1 cellular context compared by ENCODE assay signal in the genomic region with DNA sequence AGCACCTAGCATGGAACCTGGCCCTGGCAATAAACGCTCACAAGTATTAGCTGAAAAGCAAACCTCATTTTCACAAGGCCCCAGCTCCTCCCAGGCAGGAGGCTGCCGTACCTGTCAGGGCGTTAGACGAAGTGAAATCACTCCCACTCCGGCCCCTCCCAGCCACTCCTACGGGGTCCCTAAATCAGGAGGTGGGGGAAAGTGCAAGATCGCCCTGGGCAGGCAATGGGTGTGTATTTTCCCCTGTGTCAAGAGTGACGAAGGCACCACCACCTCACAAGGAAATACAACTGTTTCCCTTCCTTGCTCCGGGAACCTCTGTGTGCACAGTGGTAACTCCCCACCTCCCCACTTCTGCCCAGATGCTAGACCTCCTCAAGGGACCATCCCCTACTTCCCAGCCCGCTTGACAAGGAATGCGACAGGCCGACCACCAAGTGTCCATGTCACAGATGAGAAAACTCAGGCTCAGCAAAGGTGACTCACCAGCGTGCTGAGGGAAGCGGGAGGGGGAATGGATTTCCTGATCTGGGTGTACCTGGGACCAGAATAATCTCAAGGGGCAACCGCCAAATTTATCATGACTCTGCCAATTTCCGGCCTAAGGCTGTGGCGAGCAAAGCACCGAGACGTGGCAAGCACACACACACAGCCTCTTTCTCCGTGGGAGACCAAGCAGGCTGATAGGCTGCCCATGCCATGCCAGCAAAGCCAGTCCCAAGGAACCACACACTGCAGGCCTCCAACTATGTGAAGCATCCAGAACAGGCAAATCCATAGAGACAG.
TF ChIP-seq lines count a peak whose summit lies in the region.

No MANE protein-coding gene starts in this region.

TF ChIP-seq in HepG2, 621 proteins besides CTCF, POLR2A, EP300 and RAD21:
- TF ChIP-seq PLRG1 (conservative IDR thresholded peaks at IDR 0.05) (no peak), PHF21A (CRISPR knock-in tag; IDR thresholded peaks at IDR 0.05) (no peak), SSRP1 (CRISPR knock-in tag; IDR thresholded peaks at IDR 0.05) (no peak), MLXIP (CRISPR knock-in tag; IDR thresholded peaks at IDR 0.05; ENCODE audit: borderline replicate concordance) (no peak)
TF ChIP-seq in HepG2: peak in this region for 0.
